In the genomic region with DNA sequence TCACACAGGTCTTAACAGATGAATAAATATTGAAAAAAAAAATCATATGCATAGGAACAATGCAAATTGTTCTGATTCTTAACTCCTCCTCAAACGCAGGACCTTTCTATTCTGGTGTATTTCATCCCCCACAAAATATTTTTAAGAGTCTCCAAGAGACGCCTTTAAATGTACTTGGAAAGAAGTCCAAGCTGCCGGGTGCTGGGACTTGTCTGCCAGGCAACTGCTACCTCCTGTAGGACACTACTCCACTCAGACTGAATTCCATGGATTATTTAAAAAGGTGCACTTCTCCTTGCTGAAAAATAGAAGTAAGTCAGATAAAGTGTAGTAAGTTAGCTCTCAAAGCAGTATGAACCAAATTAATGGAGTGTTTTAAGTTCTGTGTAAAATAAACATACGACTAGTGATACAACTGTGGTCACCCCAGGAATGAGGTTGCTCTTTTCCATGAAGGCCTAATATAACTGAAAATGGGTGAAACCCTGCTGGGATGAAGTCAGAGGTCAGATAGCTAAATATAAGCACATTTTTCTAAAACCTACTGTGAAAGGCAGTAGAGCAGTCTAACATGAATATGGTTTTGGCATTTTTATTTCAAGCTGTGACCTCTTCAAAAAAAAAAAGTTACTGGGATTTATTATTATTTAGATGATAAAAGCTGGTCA, we compare ENCODE assay signal across 14 cellular contexts.
DNase-seq lines count a peak whose midpoint lies in the region; ATAC-seq and TF ChIP-seq lines count a peak whose summit lies in the region.
"Had no signal": no experiment of that assay in that cellular context is flagged by ENCODE, and none has a peak within 500 bp of the region (broad histone marks: within the 10 kb centered on the region; RNA-seq: fewer than 3 reads in every experiment).

No MANE protein-coding gene starts in this region.

- H3K27ac ChIP-seq in heart left ventricle = peak overlapping the region in 1 of 12 donors; percentile 1
- H3K27ac ChIP-seq in right atrium auricular region = peak overlapping the region in 1 of 2 donors; percentile 23
- H3K27ac ChIP-seq in brain microvascular endothelial cell = no peak overlapping the region
- peak overlapping the region; percentile 35 for H3K27ac ChIP-seq in muscle layer of colon (ENCODE audit: low read depth, low read length)

- no peak overlapping the region for H3K9ac ChIP-seq in muscle layer of colon (ENCODE audit: low read length)

- ATAC-seq in heart left ventricle = peak in 3 of 4 donors; percentile 53 to 77 (median 64)
- ATAC-seq in GM19324 (IDR thresholded peaks at IDR 0.05; ENCODE audit: low FRiP score, unreplicated experiment) = no peak
- ATAC-seq: K562, PC-3 had no signal

- no peaks in the 10 kb centered on the region for H3K36me3 ChIP-seq in heart left ventricle
- no peaks in the 10 kb centered on the region for H3K36me3 ChIP-seq in right atrium auricular region
- no peaks in the 10 kb centered on the region for H3K36me3 ChIP-seq in brain microvascular endothelial cell (replicated peaks)
- no peaks in the 10 kb centered on the region for H3K36me3 ChIP-seq in muscle layer of colon (ENCODE audit: insufficient read depth, low read length)

- H3K4me3 ChIP-seq in heart left ventricle (no peak overlapping the region), right atrium auricular region (no peak overlapping the region), brain microvascular endothelial cell (ENCODE audit: low read depth, low read length) (no peak overlapping the region), muscle layer of colon (ENCODE audit: low read depth in 1 of 2, low read length in 2 of 2) (no peak overlapping the region)
- H3K4me3 ChIP-seq: K562 had no signal

- intact Hi-C loops in heart left ventricle (cut with DNase I) = loop anchor here in 2 of 10 donors (10.0 kb wide), 2 partner anchors 65 to 415 kb away; no protein-coding TSS in a partner anchor

- peaks cover 0 to 6% (median 0%) of the 10 kb centered on the region in 12 donors for H3K4me1 ChIP-seq in heart left ventricle
- no peaks in the 10 kb centered on the region for H3K4me1 ChIP-seq in right atrium auricular region
- peaks cover 12% of the 10 kb centered on the region for H3K4me1 ChIP-seq in muscle layer of colon (ENCODE audit: insufficient read depth, low read length)

- WGBS in heart left ventricle, 4 donors = 39 to 43% (median 41%) methylated on average over 4 of the region's 4 CpGs

- TF ChIP-seq POLR2A in heart left ventricle (IDR thresholded peaks at IDR 0.05) = no peak

- no peaks in the 10 kb centered on the region for H3K27me3 ChIP-seq in heart left ventricle
- no peaks in the 10 kb centered on the region for H3K27me3 ChIP-seq in right atrium auricular region
- H3K27me3 ChIP-seq in brain microvascular endothelial cell (replicated peaks) = no peaks in the 10 kb centered on the region
- H3K27me3 ChIP-seq in muscle layer of colon (ENCODE audit: control insufficient read depth in 1 of 2, insufficient read depth in 2 of 2, low read length in 2 of 2) = no peaks in the 10 kb centered on the region

- H3K9me3 ChIP-seq in heart left ventricle (peaks cover 0 to 21% (median 11%) of the 10 kb centered on the region in 12 donors), right atrium auricular region (peaks cover 0 to 17% of the 10 kb centered on the region in 2 donors), muscle layer of colon (ENCODE audit: low read length) (peaks cover 6% of the 10 kb centered on the region)

- DNase-seq in heart left ventricle (peak in 3 of 5 donors; percentile 17 to 28 (median 18)), right atrium auricular region (ENCODE audit: low spot score) (no peak), brain microvascular endothelial cell (peak; percentile 1), NCI-H2227 (lab: John Stamatoyannopoulos, UW; ENCODE audit: unreplicated experiment) (no peak), DMS79 treated with DMSO at 0.1 percent for 48 hours (lab: John Stamatoyannopoulos, UW) (no peak), SKM-1 (lab: John Stamatoyannopoulos, UW; ENCODE audit: unreplicated experiment) (no peak)
- DNase-seq: GDM1, NCI-H1436 treated with DMSO at 0.1 percent for 48 hours, NCI-H2081, NCI-H345, PC-3 had no signal

- TF ChIP-seq CTCF in heart left ventricle (IDR thresholded peaks at IDR 0.05) (no peak), right atrium auricular region (IDR thresholded peaks at IDR 0.05) (no peak), brain microvascular endothelial cell (IDR thresholded peaks at IDR 0.05; ENCODE audit: low read depth, low read length, missing control alignments) (no peak)

- in situ Hi-C loops in brain microvascular endothelial cell (cut with HindIII; ENCODE audit: low pct_ligation_motif_present, low sequenced_read_pairs) = no loop called here

Comparison
In these comparisons a context has a peak if more than half of its experiments do, and no peak if none do; other contexts are left out.
1. DNase-seq: peak in heart left ventricle (3 of 5) and brain microvascular endothelial cell (single experiment); none in right atrium auricular region (single experiment), NCI-H2227 (single experiment), DMS79 treated with DMSO at 0.1 percent for 48 hours (single experiment) and SKM-1 (single experiment).